Comparison of ENCODE assay signal across 16 cellular contexts in the genomic region with DNA sequence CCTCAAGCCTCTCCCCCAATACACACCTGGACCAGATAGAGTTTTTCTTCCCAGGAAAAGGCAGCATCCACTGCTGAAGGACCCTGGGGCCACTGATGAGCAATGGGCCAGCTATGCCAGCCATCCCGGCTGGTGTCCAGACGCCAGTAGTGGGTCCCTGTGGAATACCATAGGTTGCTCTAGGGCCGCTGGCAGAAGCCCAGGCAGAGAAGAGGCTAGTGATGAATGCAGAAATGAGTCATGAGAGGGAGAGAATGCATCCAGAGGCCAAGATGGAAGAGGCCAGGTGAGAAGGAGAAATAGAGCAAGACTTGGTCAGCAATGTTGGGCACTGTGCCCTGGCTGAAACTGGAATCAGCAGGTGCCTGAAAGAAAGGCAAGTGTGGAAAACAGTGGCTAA. TPM values are rescaled to one million over a fixed set of nuclear protein-coding genes. Genes with fewer than 3 reads are reported as not detected.
DNase-seq lines count a peak whose midpoint lies in the region; ATAC-seq and TF ChIP-seq lines count a peak whose summit lies in the region.
"Had no signal": no experiment of that assay in that cellular context is flagged by ENCODE, and none has a peak within 500 bp of the region (broad histone marks: within the 10 kb centered on the region; RNA-seq: fewer than 3 reads in every experiment).

No MANE protein-coding gene starts in this region.

- no TSS peak for BruUV-seq in HCT116 (replicated peaks; lab: Mats Ljungman, UMichigan)

- H3K9me3 ChIP-seq in HCT116 (ENCODE audit: control insufficient read depth in 1 of 2, insufficient read depth in 1 of 2, low read depth in 1 of 2, low read length in 2 of 2) (no peaks in the 10 kb centered on the region), aorta (ENCODE audit: control insufficient read depth, low read length) (no peaks in the 10 kb centered on the region)
- H3K9me3 ChIP-seq: breast epithelium, SJSA1, tibial artery had no signal

- no peak overlapping the region for H3K4me3 ChIP-seq in HCT116 (replicated peaks in 1 of 2; ENCODE audit: low read depth in 1 of 2, low read length in 2 of 2)
- H3K4me3 ChIP-seq in aorta (ENCODE audit: low read length in 2 of 2), result no peak overlapping the region
- H3K4me3 ChIP-seq: breast epithelium, SJSA1, skin epidermis, tibial artery had no signal

- no peaks in the 10 kb centered on the region for H3K36me3 Mint-ChIP-seq in nephron progenitor cell (ENCODE audit: low read depth)
- H3K36me3 Mint-ChIP-seq: WTC11 had no signal

- DNase-seq in A172 (ENCODE audit: low spot score), result peak; percentile 98
- DNase-seq in HCT116 (ENCODE audit: low read depth, low spot score), result peak; percentile 46
- DNase-seq in glomerular visceral epithelial cell (ENCODE audit: extremely low spot score), result peak; percentile 87
- no peak for DNase-seq in aorta
- DNase-seq in nephron progenitor cell, result no peak
- DNase-seq: activated T-cell treated with anti-CD3 and anti-CD28 coated beads, Interleukin-2, amount 50 U/mL, for 4 hours; NCI-H69; tibial artery had no signal

- TF ChIP-seq RAD21 in HCT116 (IDR thresholded peaks at IDR 0.05; ENCODE audit: low read depth), result no peak

- POLR2A ChIA-PET in HCT116 (lab: Charles Lee), result no interaction called here

- H3K27me3 Mint-ChIP-seq in nephron progenitor cell (ENCODE audit: low read depth, poor library complexity), result peaks cover 14% of the 10 kb centered on the region

- H3K4me3 Mint-ChIP-seq in nephron progenitor cell, result no peak overlapping the region
- H3K4me3 Mint-ChIP-seq: activated T-cell treated with anti-CD3 and anti-CD28 coated beads, Interleukin-2, amount 50 U/mL, for 4 hours; nephron; WTC11 had no signal

- H3K4me1 Mint-ChIP-seq in nephron progenitor cell, result no peaks in the 10 kb centered on the region
- H3K4me1 Mint-ChIP-seq: nephron had no signal

- peak; percentile 88 for ATAC-seq in HCT116
- ATAC-seq in SK-N-SH treated with all-trans-retinoic acid at 6 μM for 48 hours, result peak; percentile 83
- ATAC-seq in GM18520 (IDR thresholded peaks at IDR 0.05; ENCODE audit: unreplicated experiment), result no peak
- no peak for ATAC-seq in GM18909 (IDR thresholded peaks at IDR 0.05; ENCODE audit: poor library complexity, unreplicated experiment)
- ATAC-seq in aorta (ENCODE audit: low FRiP score), result no peak
- ATAC-seq: activated T-cell treated with anti-CD3 and anti-CD28 coated beads, Interleukin-2, amount 50 U/mL, for 4 hours; WTC11 had no signal

- no peak overlapping the region for H3K27ac Mint-ChIP-seq in nephron progenitor cell
- H3K27ac Mint-ChIP-seq: nephron, WTC11 had no signal

- H3K4me1 ChIP-seq in HCT116 (ENCODE audit: control insufficient read depth in 1 of 2, insufficient read depth in 2 of 2, low read length in 2 of 2) (peaks cover 14 to 20% of the 10 kb centered on the region in 2 experiments), aorta (ENCODE audit: control insufficient read depth in 1 of 2, insufficient read depth in 2 of 2, low read length in 2 of 2) (no peaks in the 10 kb centered on the region)
- H3K4me1 ChIP-seq: breast epithelium, SJSA1 had no signal

- no peaks in the 10 kb centered on the region for H3K79me2 ChIP-seq in HCT116 (ENCODE audit: insufficient read depth, low read length)

- intact Hi-C loops in HCT116 (cut with micrococcal nuclease) (no loop called here), aorta (cut with DNase I) (no loop called here)

- H3K27ac ChIP-seq in HCT116 (ENCODE audit: low read depth, low read length), result no peak overlapping the region
- no peak overlapping the region for H3K27ac ChIP-seq in aorta (ENCODE audit: low read depth in 1 of 2, low read length in 2 of 2)
- H3K27ac ChIP-seq: breast epithelium, SJSA1, skin epidermis, tibial artery had no signal

- peak overlapping the region; percentile 49 for H3K4me2 ChIP-seq in HCT116 (ENCODE audit: low read length)

- 37 to 61% methylated on average over 3 of the region's 3 CpGs for WGBS in aorta, 2 donors

- TF ChIP-seq CTCF in HCT116 (IDR thresholded peaks at IDR 0.05 in 2 of 3, conservative IDR thresholded peaks at IDR 0.05 in 1 of 3; ENCODE audit: borderline replicate concordance in 1 of 3, insufficient read depth in 1 of 3, low read depth in 2 of 3, low read length in 2 of 3), result no peak
- no peak for TF ChIP-seq CTCF in nephron progenitor cell (IDR thresholded peaks at IDR 0.05)

- H3K9me3 Mint-ChIP-seq in nephron progenitor cell, result no peaks in the 10 kb centered on the region
- H3K9me3 Mint-ChIP-seq: activated T-cell treated with anti-CD3 and anti-CD28 coated beads, Interleukin-2, amount 50 U/mL, for 4 hours; nephron; WTC11 had no signal

- no peaks in the 10 kb centered on the region for H3K9me2 ChIP-seq in HCT116 (ENCODE audit: insufficient read depth)

- H3K27me3 ChIP-seq in HCT116 (ENCODE audit: insufficient read depth, low read length) (no peaks in the 10 kb centered on the region), aorta (ENCODE audit: control insufficient read depth in 1 of 2, insufficient read depth in 2 of 2, low read length in 1 of 2) (no peaks in the 10 kb centered on the region)
- H3K27me3 ChIP-seq: breast epithelium, SJSA1, tibial artery had no signal

- RAD21 ChIA-PET in HCT116 (lab: Charles Lee; ENCODE audit: low non-redundant PET in 1 of 2, low total read pairs in 2 of 2, uncharacterized antibody in 2 of 2, unreplicated experiment in 2 of 2), result no interaction called here

- CTCF ChIA-PET in HCT116 (lab: Charles Lee), result interaction anchor here (1.6 kb wide), 1 partner anchor 53 kb away, joined by 6 read pairs; no protein-coding TSS in a partner anchor

- no peak for TF ChIP-seq POLR2A in HCT116 (IDR thresholded peaks at IDR 0.05; ENCODE audit: borderline replicate concordance, extremely low read depth, insufficient read depth, insufficient read length)

- H2AFZ ChIP-seq in HCT116 (ENCODE audit: low read depth, low read length, poor library complexity, severe bottlenecking), result no peak overlapping the region

- H3K36me3 ChIP-seq in HCT116 (ENCODE audit: control insufficient read depth in 1 of 2, insufficient read depth in 2 of 2, low read length in 2 of 2), result no peaks in the 10 kb centered on the region
- no peaks in the 10 kb centered on the region for H3K36me3 ChIP-seq in aorta (ENCODE audit: control insufficient read depth in 1 of 2, insufficient read depth in 2 of 2, low read length in 1 of 2)
- H3K36me3 ChIP-seq: breast epithelium, SJSA1, tibial artery had no signal

- no peak overlapping the region for H3K9ac ChIP-seq in HCT116 (ENCODE audit: low read length)

- H4K20me1 ChIP-seq in HCT116 (ENCODE audit: insufficient read depth), result no peaks in the 10 kb centered on the region

TF ChIP-seq in HCT116, 20 proteins besides CTCF, POLR2A, EP300 and RAD21 (continues in another document):
- TF ChIP-seq EZH2 (IDR thresholded peaks at IDR 0.05) (no peak), ZFX (IDR thresholded peaks at IDR 0.05) (no peak), CEBPB (IDR thresholded peaks at IDR 0.05; ENCODE audit: low read depth) (peak; percentile 16; the same call in 1 of the 2 replicates), ELF1 (IDR thresholded peaks at IDR 0.05; ENCODE audit: borderline replicate concordance, low read depth) (no peak), FOSL1 (IDR thresholded peaks at IDR 0.05; ENCODE audit: low read depth) (peak; percentile 68), ZNF274 (IDR thresholded peaks at IDR 0.05; ENCODE audit: low read depth, low read length) (no peak), JUND (IDR thresholded peaks at IDR 0.05) (peak; percentile 66), SIN3A (IDR thresholded peaks at IDR 0.05; ENCODE audit: low read depth) (no peak), EZH2phosphoT487 (IDR thresholded peaks at IDR 0.05; ENCODE audit: borderline replicate concordance) (no peak)
- TF ChIP-seq, protein P1, sequence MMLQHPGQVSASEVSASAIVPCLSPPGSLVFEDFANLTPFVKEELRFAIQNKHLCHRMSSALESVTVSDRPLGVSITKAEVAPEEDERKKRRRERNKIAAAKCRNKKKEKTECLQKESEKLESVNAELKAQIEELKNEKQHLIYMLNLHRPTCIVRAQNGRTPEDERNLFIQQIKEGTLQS (IDR thresholded peaks at IDR 0.05), result no peak

TF ChIP-seq in SK-N-SH treated with all-trans-retinoic acid at 6 μM for 48 hours, 23 proteins besides CTCF, POLR2A, EP300 and RAD21 (continues in another document):
- TF ChIP-seq, protein P2, sequence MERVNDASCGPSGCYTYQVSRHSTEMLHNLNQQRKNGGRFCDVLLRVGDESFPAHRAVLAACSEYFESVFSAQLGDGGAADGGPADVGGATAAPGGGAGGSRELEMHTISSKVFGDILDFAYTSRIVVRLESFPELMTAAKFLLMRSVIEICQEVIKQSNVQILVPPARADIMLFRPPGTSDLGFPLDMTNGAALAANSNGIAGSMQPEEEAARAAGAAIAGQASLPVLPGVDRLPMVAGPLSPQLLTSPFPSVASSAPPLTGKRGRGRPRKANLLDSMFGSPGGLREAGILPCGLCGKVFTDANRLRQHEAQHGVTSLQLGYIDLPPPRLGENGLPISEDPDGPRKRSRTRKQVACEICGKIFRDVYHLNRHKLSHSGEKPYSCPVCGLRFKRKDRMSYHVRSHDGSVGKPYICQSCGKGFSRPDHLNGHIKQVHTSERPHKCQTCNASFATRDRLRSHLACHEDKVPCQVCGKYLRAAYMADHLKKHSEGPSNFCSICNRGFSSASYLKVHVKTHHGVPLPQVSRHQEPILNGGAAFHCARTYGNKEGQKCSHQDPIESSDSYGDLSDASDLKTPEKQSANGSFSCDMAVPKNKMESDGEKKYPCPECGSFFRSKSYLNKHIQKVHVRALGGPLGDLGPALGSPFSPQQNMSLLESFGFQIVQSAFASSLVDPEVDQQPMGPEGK (CRISPR knock-in tag; IDR thresholded peaks at IDR 0.05; ENCODE audit: borderline replicate concordance), result no peak

RNA-seq across cellular contexts. Expression of a gene that starts 8.9 kb away (rescaled TPM):
- total RNA-seq in A172 (2014; rRNA removed; shearing (Covaris generic)), result 0.14 and 0.74 TPM in 2 replicates
- total RNA-seq in HCT116 (2021; ENCODE audit: unreplicated experiment) (4.6 TPM), aorta (1 to 10 TPM; 3.0 to 6.0 TPM)
- 0.79 and 1.3 TPM in 2 replicates for polyA plus RNA-seq in HCT116 (2012)
- 1 to 10 TPM in 1 of 2 donors, under 1 TPM in 1; 0.50 to 1.1 TPM for polyA plus RNA-seq in aorta

RNA-seq across cellular contexts. Expression of a gene that starts 13.0 kb away (rescaled TPM):
- total RNA-seq in A172 (2014; rRNA removed; shearing (Covaris generic)), result 58.4 and 63.3 TPM in 2 replicates
- 12.4 TPM for total RNA-seq in HCT116 (2021; ENCODE audit: unreplicated experiment)
- polyA plus RNA-seq in HCT116 (2012), result 10.5 and 11.8 TPM in 2 replicates
- total RNA-seq in aorta, result 10 to 100 TPM; 50.8 to 62.2 TPM
- 100 to 1,000 TPM in 1 of 2 donors, 10 to 100 TPM in 1; 25.8 to 121 TPM for polyA plus RNA-seq in aorta

RNA-seq across cellular contexts. Expression of a gene that starts 41.6 kb away (rescaled TPM):
- total RNA-seq in A172 (2014; rRNA removed; shearing (Covaris generic)), result 140 and 147 TPM in 2 replicates
- total RNA-seq in HCT116 (2021; ENCODE audit: unreplicated experiment) (2.8 TPM), aorta (10 to 100 TPM; 29.2 to 40.4 TPM)
- 4.7 and 5.7 TPM in 2 replicates for polyA plus RNA-seq in HCT116 (2012)
- 10 to 100 TPM; 10.0 to 45.5 TPM for polyA plus RNA-seq in aorta

RNA-seq across cellular contexts. Expression of a gene that starts 41.9 kb away (rescaled TPM):
- 27.3 and 32.8 TPM in 2 replicates for total RNA-seq in A172 (2014; rRNA removed; shearing (Covaris generic))
- total RNA-seq in HCT116 (2021; ENCODE audit: unreplicated experiment), result 13.4 TPM
- polyA plus RNA-seq in HCT116 (2012), result 11.3 and 12.1 TPM in 2 replicates
- 10 to 100 TPM; 28.6 to 35.5 TPM for total RNA-seq in aorta
- polyA plus RNA-seq in aorta, result 10 to 100 TPM; 23.5 to 44.9 TPM

RNA-seq across cellular contexts. Expression of a gene that starts 49.3 kb away (rescaled TPM):
- 68.6 and 68.7 TPM in 2 replicates for total RNA-seq in A172 (2014; rRNA removed; shearing (Covaris generic))
- total RNA-seq in HCT116 (2021; ENCODE audit: unreplicated experiment) (77.9 TPM), aorta (10 to 100 TPM; 40.8 to 46.0 TPM)
- polyA plus RNA-seq in HCT116 (2012), result 80.6 and 82.7 TPM in 2 replicates
- polyA plus RNA-seq in aorta, result 10 to 100 TPM; 14.9 to 56.1 TPM

Comparison
In these comparisons a context has a peak if more than half of its experiments do, and no peak if none do; other contexts are left out.
1. DNase-seq: peak in A172 (single experiment), HCT116 (single experiment) and glomerular visceral epithelial cell (single experiment); none in aorta (0 of 2) and nephron progenitor cell (single experiment).
2. ATAC-seq: peak in HCT116 (single experiment) and SK-N-SH treated with all-trans-retinoic acid at 6 μM for 48 hours (single experiment); none in GM18520 (single experiment), GM18909 (single experiment) and aorta (single experiment).